ENCODE assay signal across 8 cellular contexts in genomic region chr14:102591944-102592772, GRCh38. TPM values are rescaled to one million over a fixed set of nuclear protein-coding genes. Genes with fewer than 3 reads are reported as not detected.
DNase-seq lines count a peak whose midpoint lies in the region; ATAC-seq and TF ChIP-seq lines count a peak whose summit lies in the region.

Gene RCOR1 (plus strand): TSS chr14:102592649. CDS start chr14:102592887, 238 bp downstream.

- peak within 1 kb of the TSS; percentile 74 for H3K4me3 ChIP-seq in Jurkat, Clone E6-1 (ENCODE audit: low read length)
- peak within 1 kb of the TSS; percentile 94 for H3K4me3 ChIP-seq in PC-3 (ENCODE audit: low read length)
- H3K4me3 ChIP-seq in mucosa of descending colon = peak within 1 kb of the TSS; percentile 90

- no peak for TF ChIP-seq CTCF in PC-3 (conservative IDR thresholded peaks at IDR 0.05; ENCODE audit: low read depth, low read length)
- TF ChIP-seq CTCF in mucosa of descending colon (IDR thresholded peaks at IDR 0.05) = no peak

- peak within 1 kb of the TSS; percentile 97 for H3K4me2 ChIP-seq in PC-3 (ENCODE audit: low read length)

- peaks cover 26% of the 10 kb centered on the region for H4K20me1 ChIP-seq in PC-3 (ENCODE audit: low read length)

- POLR2A ChIA-PET in PC-3 (lab: Charles Lee; ENCODE audit: unreplicated experiment) = interaction anchor here (1.4 kb wide), 1 partner anchor 68 kb away, joined by 4 read pairs; no protein-coding TSS in a partner anchor

- intact Hi-C loops in PC-3 (cut with micrococcal nuclease) = loop anchor here (1.0 to 5.0 kb wide), 2 partner anchors 68 to 100 kb away; no protein-coding TSS in a partner anchor
- intact Hi-C loops in mucosa of descending colon (cut with DNase I, micrococcal nuclease) = no loop called here

- no peaks in the 10 kb centered on the region for H3K9me2 ChIP-seq in PC-3 (replicated peaks; ENCODE audit: low read length)

- no peaks in the 10 kb centered on the region for H3K27me3 ChIP-seq in PC-3 (ENCODE audit: low read length)

- no TSS peak for BruUV-seq in PC-3 (replicated peaks; lab: Mats Ljungman, UMichigan)

- H3K79me2 ChIP-seq in PC-3 (ENCODE audit: low read length) = peaks cover 43% of the 10 kb centered on the region

- H2AFZ ChIP-seq in PC-3 (ENCODE audit: low read length) = peak within 1 kb of the TSS; percentile 93

- no peaks in the 10 kb centered on the region for H3K9me3 ChIP-seq in PC-3 (ENCODE audit: low read length)
- H3K9me3 ChIP-seq in mucosa of descending colon = no peaks in the 10 kb centered on the region

- peak within 1 kb of the TSS; percentile 93 for H3K9ac ChIP-seq in PC-3 (ENCODE audit: low read length)

- peaks cover 4% of the 10 kb centered on the region for H3F3A ChIP-seq in PC-3 (ENCODE audit: low read length, unreplicated experiment)

- H3K36me3 ChIP-seq in PC-3 (ENCODE audit: low read depth, low read length) (0 out of 2 replicates have a peak, but pooled peaks cover 6% of the 10 kb centered on the region), mucosa of descending colon (ENCODE audit: low read depth) (no peaks in the 10 kb centered on the region)

- ATAC-seq in GM21717 (IDR thresholded peaks at IDR 0.05; ENCODE audit: unreplicated experiment) (peak; percentile 70), PC-3 (peak; percentile 76), mucosa of descending colon (peak; percentile 89)

- CTCF ChIA-PET in PC-3 (lab: Charles Lee) = no interaction called here

- H3K27ac ChIP-seq in PC-3 (ENCODE audit: low read length) = peak within 1 kb of the TSS; percentile 91
- peak within 1 kb of the TSS; percentile 96 for H3K27ac ChIP-seq in epithelial cell of prostate

- H3K4me1 ChIP-seq in PC-3 (ENCODE audit: insufficient read depth, low read length) (peaks cover 21% of the 10 kb centered on the region), mucosa of descending colon (ENCODE audit: low read depth) (peaks cover 9% of the 10 kb centered on the region)

- DNase-seq in DMS153 treated with DMSO at 0.1 percent for 48 hours (lab: John Stamatoyannopoulos, UW; ENCODE audit: unreplicated experiment) (peak; percentile 59), PC-3 (peak; percentile 97), activated T-cell treated with anti-CD3 and anti-CD28 coated beads for 48 hours (ENCODE audit: low read depth) (peak; percentile 98), epithelial cell of prostate (ENCODE audit: low read depth, low spot score) (peak; percentile 92), mucosa of descending colon (peak; percentile 99)
- peak; percentile 96 for DNase-seq in Jurkat, Clone E6-1 (ENCODE audit: low read depth, low spot score)
- DNase-seq in stimulated activated CD8-positive, alpha-beta memory T cell treated with anti-CD3 and anti-CD28 coated beads, Interleukin-4, amount 100 ng/mL, for 1 hour (ENCODE audit: low read depth in 2 of 2, low spot score in 1 of 2) = peak; percentile 88 to 94

RNA-seq across cellular contexts. Expression of gene RCOR1, which starts in this region (rescaled TPM):
- polyA plus RNA-seq in Jurkat, Clone E6-1 (2012; ENCODE audit: insufficient read depth, insufficient read length) = 26.2 TPM
- total RNA-seq in PC-3 (2014; rRNA removed) (22.2 and 23.4 TPM in 2 replicates), mucosa of descending colon (10 to 100 TPM; 29.4 to 31.3 (median 29.5) TPM)

Comparison
In these comparisons a context has a peak if more than half of its experiments do, and no peak if none do; other contexts are left out.
1. Peak in every context shown above with its lines: DNase-seq, ATAC-seq, H3K4me3 ChIP-seq and H3K27ac ChIP-seq.